Comparison of ENCODE assay signal across 11 cellular contexts in genomic region chr1:157154940-157155514, GRCh38. TPM values are rescaled to one million over a fixed set of nuclear protein-coding genes. Genes with fewer than 3 reads are reported as not detected.
DNase-seq lines count a peak whose midpoint lies in the region; ATAC-seq and TF ChIP-seq lines count a peak whose summit lies in the region.
"Had no signal": no experiment of that assay in that cellular context is flagged by ENCODE, and none has a peak within 500 bp of the region (broad histone marks: within the 10 kb centered on the region; RNA-seq: fewer than 3 reads in every experiment).

No MANE protein-coding gene starts in this region.

- DNase-seq in adipocyte (ENCODE audit: low read depth), result no peak
- peak; percentile 88 for DNase-seq in hepatocyte (ENCODE audit: low spot score)
- DNase-seq in NCI-H128 (lab: John Stamatoyannopoulos, UW; ENCODE audit: unreplicated experiment), result no peak
- DNase-seq in NCI-H1930 (lab: John Stamatoyannopoulos, UW), result no peak
- DNase-seq in CD4-positive, alpha-beta memory T cell, result no peak
- DNase-seq: activated CD4-positive, CD25-positive, alpha-beta regulatory T cell; retina had no signal

- no peak for ATAC-seq in GM18873 (IDR thresholded peaks at IDR 0.05; ENCODE audit: low FRiP score, unreplicated experiment)

- POLR2A ChIA-PET in CD4-positive, alpha-beta memory T cell (lab: Charles Lee; ENCODE audit: partially characterized antibody), result interaction anchor here (1.8 to 4.2 kb wide), 3 partner anchors 16 to 65 kb away, joined by 8 to 30 read pairs (median 10); partner anchors contain the start of gene ETV3

- no peaks in the 10 kb centered on the region for H3K9me3 Mint-ChIP-seq in CD4-positive, alpha-beta memory T cell

- H3K4me3 ChIP-seq in KMS-11 (IDR thresholded peaks at IDR 0.05; ENCODE audit: insufficient read depth, low read depth, low read length), result no peak overlapping the region
- H3K4me3 ChIP-seq in adipocyte (ENCODE audit: low read length), result peak overlapping the region; percentile 6
- H3K4me3 ChIP-seq in hepatocyte, result no peak overlapping the region
- peak overlapping the region; percentile 19 to 40 (median 26) for H3K4me3 ChIP-seq in subcutaneous abdominal adipose tissue (ENCODE audit: low read depth in 1 of 5, low read length in 5 of 5)
- no peak overlapping the region for H3K4me3 ChIP-seq in CD4-positive, alpha-beta memory T cell (ENCODE audit: low read length in 2 of 2)

- H3K27ac ChIP-seq in KMS-11 (no peak overlapping the region), hepatocyte (peak overlapping the region; percentile 81), subcutaneous abdominal adipose tissue (ENCODE audit: low read depth, low read length) (peak overlapping the region; percentile 96)
- H3K27ac ChIP-seq in CD4-positive, alpha-beta memory T cell (ENCODE audit: low read depth, low read length), result no peak overlapping the region

- H4K20me1 ChIP-seq in KMS-11 (ENCODE audit: insufficient read depth) (no peaks in the 10 kb centered on the region), hepatocyte (ENCODE audit: insufficient read depth, poor library complexity, severe bottlenecking) (no peaks in the 10 kb centered on the region)

- peaks cover 9 to 35% (median 23%) of the 10 kb centered on the region in 4 donors for H3K4me1 Mint-ChIP-seq in CD4-positive, alpha-beta memory T cell

- H3K27me3 ChIP-seq in KMS-11 (ENCODE audit: insufficient read depth, low read depth) (peaks cover 6% of the 10 kb centered on the region; the same call in 1 of the 2 replicates), adipocyte (replicated peaks; ENCODE audit: control insufficient read depth, insufficient read depth, low read length) (no peaks in the 10 kb centered on the region), hepatocyte (no peaks in the 10 kb centered on the region), subcutaneous abdominal adipose tissue (ENCODE audit: control insufficient read depth in 5 of 5, insufficient read depth in 4 of 5, low read length in 5 of 5) (no peaks in the 10 kb centered on the region)
- no peaks in the 10 kb centered on the region for H3K27me3 ChIP-seq in CD4-positive, alpha-beta memory T cell (ENCODE audit: insufficient read depth, low read length)

- H3K9me2 ChIP-seq in hepatocyte (replicated peaks; ENCODE audit: insufficient read depth), result no peaks in the 10 kb centered on the region

- intact Hi-C loops in CD4-positive, alpha-beta memory T cell (cut with micrococcal nuclease), result no loop called here

- H3K79me2 ChIP-seq in KMS-11 (ENCODE audit: insufficient read depth, low read depth) (no peaks in the 10 kb centered on the region), hepatocyte (no peaks in the 10 kb centered on the region)

- peaks cover 4 to 8% of the 10 kb centered on the region in 2 donors for H3K27me3 Mint-ChIP-seq in CD4-positive, alpha-beta memory T cell

- TF ChIP-seq CTCF in KMS-11 (conservative IDR thresholded peaks at IDR 0.05; ENCODE audit: low read depth, low read length) (no peak), hepatocyte (IDR thresholded peaks at IDR 0.05; ENCODE audit: poor library complexity) (no peak)

- CTCF ChIA-PET in CD4-positive, alpha-beta memory T cell (lab: Charles Lee; ENCODE audit: partially characterized antibody), result interaction anchor here (1.2 to 11.1 kb wide), 11 partner anchors 9 to 81 kb away, joined by 3 to 460 read pairs (median 6); partner anchors contain the start of gene ETV3

- no peaks in the 10 kb centered on the region for H3K36me3 ChIP-seq in KMS-11 (ENCODE audit: insufficient read depth)
- H3K36me3 ChIP-seq in adipocyte (ENCODE audit: control insufficient read depth, insufficient read depth, low read length, severe bottlenecking), result no peaks in the 10 kb centered on the region
- H3K36me3 ChIP-seq in hepatocyte (replicated peaks; ENCODE audit: insufficient read depth, low read depth), result no peaks in the 10 kb centered on the region
- H3K36me3 ChIP-seq in subcutaneous abdominal adipose tissue (ENCODE audit: control insufficient read depth in 5 of 5, insufficient read depth in 5 of 5, low read length in 5 of 5), result no peaks in the 10 kb centered on the region
- H3K36me3 ChIP-seq in CD4-positive, alpha-beta memory T cell (ENCODE audit: insufficient read depth, low read length), result no peaks in the 10 kb centered on the region

- H2AFZ ChIP-seq in KMS-11 (ENCODE audit: low read depth) (0 out of 2 replicates have a peak overlapping the region, but pooled peaks have one; percentile 65), hepatocyte (no peak overlapping the region)

- H3K9me3 ChIP-seq in adipocyte (ENCODE audit: control insufficient read depth, low read length), result no peaks in the 10 kb centered on the region
- no peaks in the 10 kb centered on the region for H3K9me3 ChIP-seq in hepatocyte (ENCODE audit: low read depth)
- no peaks in the 10 kb centered on the region for H3K9me3 ChIP-seq in subcutaneous abdominal adipose tissue (ENCODE audit: control insufficient read depth in 5 of 5, low read length in 5 of 5)
- no peaks in the 10 kb centered on the region for H3K9me3 ChIP-seq in CD4-positive, alpha-beta memory T cell (ENCODE audit: control insufficient read depth in 1 of 2, low read length in 2 of 2)

- H3K36me3 Mint-ChIP-seq in CD4-positive, alpha-beta memory T cell, result no peaks in the 10 kb centered on the region

- H3K4me2 ChIP-seq in KMS-11 (peak overlapping the region; percentile 66; the same call in 1 of the 2 replicates), hepatocyte (peak overlapping the region; percentile 80)

- 57% methylated on average over 6 of the region's 7 CpGs for WGBS in hepatocyte (ENCODE audit: low lambda C conversion rate, missing lambda C conversion rate)

- H3K9ac ChIP-seq in KMS-11 (no peak overlapping the region), adipocyte (ENCODE audit: low read length) (peak overlapping the region; percentile 64), subcutaneous abdominal adipose tissue (ENCODE audit: low read length in 5 of 5) (peak overlapping the region; percentile 12 to 65 (median 62))

- no peak overlapping the region for H3K27ac Mint-ChIP-seq in CD4-positive, alpha-beta memory T cell

- H3K4me1 ChIP-seq in KMS-11 (ENCODE audit: low read depth, poor library complexity, severe bottlenecking) (peaks cover 17% of the 10 kb centered on the region), adipocyte (ENCODE audit: control insufficient read depth, insufficient read depth, low read length) (peaks cover 38% of the 10 kb centered on the region), hepatocyte (ENCODE audit: insufficient read depth) (peaks cover 22% of the 10 kb centered on the region), subcutaneous abdominal adipose tissue (ENCODE audit: control insufficient read depth in 5 of 5, insufficient read depth in 5 of 5, low read length in 5 of 5) (peaks cover 4 to 39% (median 32%) of the 10 kb centered on the region in 5 donors)
- peaks cover 35% of the 10 kb centered on the region for H3K4me1 ChIP-seq in CD4-positive, alpha-beta memory T cell (ENCODE audit: insufficient read depth, low read length)

- no peak overlapping the region for H3K4me3 Mint-ChIP-seq in CD4-positive, alpha-beta memory T cell

RNA-seq across cellular contexts. Expression of gene ETV3, which starts 16.8 kb away (rescaled TPM):
- total RNA-seq in hepatocyte, result 17.6 and 18.3 TPM in 2 replicates
- 8.0 and 8.4 TPM in 2 replicates for polyA plus RNA-seq in hepatocyte
- 10 to 100 TPM; 30.5 to 31.8 TPM for total RNA-seq in CD4-positive, alpha-beta memory T cell
- polyA plus RNA-seq in CD4-positive, alpha-beta memory T cell, result 10 to 100 TPM in 1 of 2 donors, 1 to 10 TPM in 1; 7.3 to 11.2 TPM

RNA-seq across cellular contexts. Expression of gene ETV3L, which starts 55.4 kb away (rescaled TPM):
- total RNA-seq in hepatocyte, result not detected in 2 replicates
- polyA plus RNA-seq in hepatocyte, result not detected in 2 replicates
- not detected for total RNA-seq in CD4-positive, alpha-beta memory T cell
- polyA plus RNA-seq in CD4-positive, alpha-beta memory T cell, result not detected
- total RNA-seq: dermis microvascular lymphatic vessel endothelial cell had no signal

Comparison
In these comparisons a context has a peak if more than half of its experiments do, and no peak if none do; other contexts are left out.
1. H3K27ac ChIP-seq: peak in hepatocyte (single experiment) and subcutaneous abdominal adipose tissue (single experiment); none in KMS-11 (single experiment) and CD4-positive, alpha-beta memory T cell (single experiment).
2. H3K4me3 ChIP-seq: peak in adipocyte (single experiment) and subcutaneous abdominal adipose tissue (5 of 5); none in KMS-11 (single experiment), hepatocyte (single experiment) and CD4-positive, alpha-beta memory T cell (0 of 2).